14 cellular contexts compared by ENCODE assay signal in the genomic region with DNA sequence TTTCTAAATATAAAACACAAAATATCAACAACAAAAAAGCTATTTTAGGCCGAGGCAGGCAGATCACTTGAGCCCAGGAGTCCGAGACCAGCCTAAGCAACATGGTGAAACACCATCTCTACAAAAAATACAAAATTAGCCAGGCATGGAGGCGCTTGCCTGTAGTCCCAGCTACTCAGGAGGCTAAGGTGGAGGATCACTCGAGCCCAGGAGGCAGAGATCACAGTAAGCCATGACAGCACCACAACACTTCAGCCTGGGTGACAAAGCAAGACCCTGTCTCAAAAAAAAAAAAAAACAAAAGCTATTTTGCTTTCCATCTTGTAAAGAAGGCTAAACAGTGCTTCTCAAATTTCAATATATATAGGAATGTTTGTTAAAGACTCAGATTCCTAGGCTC. TPM values are rescaled to one million over a fixed set of nuclear protein-coding genes. Genes with fewer than 3 reads are reported as not detected.
DNase-seq lines count a peak whose midpoint lies in the region; ATAC-seq and TF ChIP-seq lines count a peak whose summit lies in the region.
"Had no signal": no experiment of that assay in that cellular context is flagged by ENCODE, and none has a peak within 500 bp of the region (broad histone marks: within the 10 kb centered on the region; RNA-seq: fewer than 3 reads in every experiment).

No MANE protein-coding gene starts in this region.

- TF ChIP-seq POLR2A in heart left ventricle (IDR thresholded peaks at IDR 0.05) = no peak

- DNase-seq in cardiac muscle cell (ENCODE audit: low read depth in 1 of 2, low spot score in 1 of 2) (no peak), heart left ventricle (no peak), lower lobe of right lung (no peak), germinal center (ENCODE audit: low spot score) (no peak), iPS-NIHi7 (ENCODE audit: extremely low spot score) (no peak)
- DNase-seq: effector CD4-positive, alpha-beta T cell; foreskin melanocyte had no signal

- H3K4me3 Mint-ChIP-seq in activated T-helper 17 cell treated with anti-CD3 and anti-CD28 coated beads, Interleukin-2, amount 50 U/mL, for 72 hours = peak overlapping the region; percentile 50
- H3K4me3 Mint-ChIP-seq: neural progenitor cell had no signal

- H3K4me1 ChIP-seq in cardiac muscle cell (ENCODE audit: low read depth) (peaks cover 4% of the 10 kb centered on the region), heart left ventricle (peaks cover 4 to 36% (median 19%) of the 10 kb centered on the region in 12 donors), urinary bladder (ENCODE audit: insufficient read depth) (no peaks in the 10 kb centered on the region), lower lobe of right lung (peaks cover 8% of the 10 kb centered on the region)
- H3K4me1 ChIP-seq: neural progenitor cell had no signal

- H3K27ac Mint-ChIP-seq in activated T-helper 17 cell treated with anti-CD3 and anti-CD28 coated beads, Interleukin-2, amount 50 U/mL, for 72 hours = peak overlapping the region; percentile 81
- H3K27ac Mint-ChIP-seq: neural progenitor cell had no signal

- H3K4me3 ChIP-seq in cardiac muscle cell (no peak overlapping the region), heart left ventricle (no peak overlapping the region), urinary bladder (ENCODE audit: low read depth, low read length) (no peak overlapping the region), lower lobe of right lung (no peak overlapping the region)
- H3K4me3 ChIP-seq: ascending aorta, neural progenitor cell, skin epidermis had no signal

- ATAC-seq in heart left ventricle (no peak), HG02588 (IDR thresholded peaks at IDR 0.05; ENCODE audit: unreplicated experiment) (peak; percentile 12), lower lobe of right lung (no peak)
- ATAC-seq in activated T-helper 17 cell treated with anti-CD3 and anti-CD28 coated beads, Interleukin-2, amount 50 U/mL, for 72 hours (replicated peaks) = no peak
- ATAC-seq: HCT116 had no signal

- H3K36me3 ChIP-seq in cardiac muscle cell (peaks cover 14% of the 10 kb centered on the region), heart left ventricle (peaks cover 0 to 55% (median 48%) of the 10 kb centered on the region in 9 donors), urinary bladder (ENCODE audit: insufficient read depth) (no peaks in the 10 kb centered on the region), lower lobe of right lung (peaks cover 52% of the 10 kb centered on the region)

- H3K9me3 ChIP-seq in cardiac muscle cell (ENCODE audit: low read depth) (no peaks in the 10 kb centered on the region), heart left ventricle (no peaks in the 10 kb centered on the region), lower lobe of right lung (no peaks in the 10 kb centered on the region)
- H3K9me3 ChIP-seq: ascending aorta had no signal

- WGBS in heart left ventricle, 4 donors = 64 to 80% (median 73%) methylated on average over 4 of the region's 4 CpGs
- 83% methylated on average over 4 of the region's 4 CpGs for WGBS in urinary bladder

- H3K4me1 Mint-ChIP-seq in activated T-helper 17 cell treated with anti-CD3 and anti-CD28 coated beads, Interleukin-2, amount 50 U/mL, for 72 hours = peaks cover 19% of the 10 kb centered on the region

- H3K27ac ChIP-seq in cardiac muscle cell = peak overlapping the region; percentile 0
- peak overlapping the region in 4 of 12 donors; percentile 5 to 31 (median 28) for H3K27ac ChIP-seq in heart left ventricle
- H3K27ac ChIP-seq in urinary bladder (ENCODE audit: low read depth) = peak overlapping the region; percentile 32
- H3K27ac ChIP-seq in lower lobe of right lung = no peak overlapping the region
- H3K27ac ChIP-seq: ascending aorta, neural progenitor cell had no signal

- H3K36me3 Mint-ChIP-seq in activated T-helper 17 cell treated with anti-CD3 and anti-CD28 coated beads, Interleukin-2, amount 50 U/mL, for 72 hours (ENCODE audit: low read depth) = peaks cover 66% of the 10 kb centered on the region

- intact Hi-C loops in heart left ventricle (cut with DNase I) (no loop called here), lower lobe of right lung (cut with DNase I) (no loop called here)

- H3K9me3 Mint-ChIP-seq in activated T-helper 17 cell treated with anti-CD3 and anti-CD28 coated beads, Interleukin-2, amount 50 U/mL, for 72 hours = no peaks in the 10 kb centered on the region
- H3K9me3 Mint-ChIP-seq: neural progenitor cell had no signal

- no peaks in the 10 kb centered on the region for H3K27me3 Mint-ChIP-seq in activated T-helper 17 cell treated with anti-CD3 and anti-CD28 coated beads, Interleukin-2, amount 50 U/mL, for 72 hours

- H3K27me3 ChIP-seq in cardiac muscle cell (no peaks in the 10 kb centered on the region), heart left ventricle (no peaks in the 10 kb centered on the region), lower lobe of right lung (ENCODE audit: low read depth) (no peaks in the 10 kb centered on the region)
- H3K27me3 ChIP-seq: ascending aorta, neural progenitor cell had no signal

- TF ChIP-seq CTCF in cardiac muscle cell (IDR thresholded peaks at IDR 0.05; ENCODE audit: low read depth, low read length) (no peak), heart left ventricle (IDR thresholded peaks at IDR 0.05) (no peak), lower lobe of right lung (IDR thresholded peaks at IDR 0.05) (no peak)

RNA-seq across cellular contexts. Expression of a gene that starts 11.3 kb away (rescaled TPM):
- 58.5 and 64.5 TPM in 2 replicates for total RNA-seq in cardiac muscle cell
- polyA plus RNA-seq in cardiac muscle cell = 87.8 and 88.6 TPM in 2 replicates
- 10 to 100 TPM; 30.9 to 68.6 (median 37.1) TPM for total RNA-seq in heart left ventricle
- 10 to 100 TPM; 15.8 to 35.8 TPM for polyA plus RNA-seq in heart left ventricle
- 10 to 100 TPM; 17.9 to 36.8 TPM for total RNA-seq in activated T-helper 17 cell treated with anti-CD3 and anti-CD28 coated beads, Interleukin-2, amount 50 U/mL, for 72 hours
- 81.7 TPM for total RNA-seq in urinary bladder
- polyA plus RNA-seq in urinary bladder = 39.8 TPM
- total RNA-seq in lower lobe of right lung = 31.1 TPM

RNA-seq across cellular contexts. Expression of a gene that starts 47.7 kb away (rescaled TPM):
- total RNA-seq in cardiac muscle cell = 205 and 314 TPM in 2 replicates
- 347 and 397 TPM in 2 replicates for polyA plus RNA-seq in cardiac muscle cell
- total RNA-seq in heart left ventricle = 100 to 1,000 TPM; 379 to 596 (median 548) TPM
- 100 to 1,000 TPM; 421 to 430 TPM for polyA plus RNA-seq in heart left ventricle
- total RNA-seq in activated T-helper 17 cell treated with anti-CD3 and anti-CD28 coated beads, Interleukin-2, amount 50 U/mL, for 72 hours = 100 to 1,000 TPM; 334 to 423 TPM
- total RNA-seq in urinary bladder = 136 TPM
- polyA plus RNA-seq in urinary bladder = 94.3 TPM
- 125 TPM for total RNA-seq in lower lobe of right lung
